ENCODE assay signal across 9 cellular contexts in genomic region chrX:49915352-49916222, GRCh38. TPM values are rescaled to one million over a fixed set of nuclear protein-coding genes. Genes with fewer than 3 reads are reported as not detected.
DNase-seq lines count a peak whose midpoint lies in the region; ATAC-seq and TF ChIP-seq lines count a peak whose summit lies in the region.
"Had no signal": no experiment of that assay in that cellular context is flagged by ENCODE, and none has a peak within 500 bp of the region (broad histone marks: within the 10 kb centered on the region; RNA-seq: fewer than 3 reads in every experiment).

No MANE protein-coding gene starts in this region.

- H3K4me3 Mint-ChIP-seq in T-helper 17 cell = no peak overlapping the region
- no peak overlapping the region for H3K4me3 Mint-ChIP-seq in stimulated activated memory B cell treated with anti-CD40 and anti-IgM and Interleukin-4, amounts not matched to agents 10 μg/mL and 1 μg/mL and 100 μg/mL, for 72 hours
- H3K4me3 Mint-ChIP-seq: stimulated activated naive CD8-positive, alpha-beta T cell treated with anti-CD3 and anti-CD28 coated beads, Interleukin-15, Interleukin-2, amounts not matched to agents 100 ng/mL and 50 ng/mL, for 24 hours had no signal

- CTCF ChIA-PET in mammary epithelial cell (lab: Charles Lee; ENCODE audit: low non-redundant PET) = interaction anchor here (1.0 kb wide), 1 partner anchor 185 kb away, joined by 5 read pairs; no protein-coding TSS in a partner anchor

- H3K36me3 ChIP-seq in mammary epithelial cell (ENCODE audit: insufficient read depth, low read length) (no peaks in the 10 kb centered on the region), left lung (no peaks in the 10 kb centered on the region)

- BruUV-seq in mammary epithelial cell (replicated peaks; lab: Mats Ljungman, UMichigan) = no TSS peak

- H3K27ac ChIP-seq in mammary epithelial cell (ENCODE audit: insufficient read depth, low read depth, low read length) = no peak overlapping the region
- no peak overlapping the region for H3K27ac ChIP-seq in left lung

- TF ChIP-seq CTCF in mammary epithelial cell (conservative IDR thresholded peaks at IDR 0.05 in 1 of 2, IDR thresholded peaks at IDR 0.05 in 1 of 2; ENCODE audit: extremely low read depth in 1 of 2, insufficient read depth in 1 of 2, low read depth in 1 of 2, low read length in 2 of 2) = peak; percentile 92 to 96
- peak; percentile 73 to 90 for TF ChIP-seq CTCF in left lung (IDR thresholded peaks at IDR 0.05)

- in situ Hi-C loops in mammary epithelial cell (cut with MboI; ENCODE audit: low sequenced_read_pairs in 2 of 2) = loop anchor here (25.0 kb wide), 1 partner anchor 672 kb away; no protein-coding TSS in a partner anchor

- H3K9ac ChIP-seq in mammary epithelial cell (ENCODE audit: insufficient read depth, low read length) = no peak overlapping the region

- 26% methylated on average over 8 of the region's 8 CpGs for WGBS in mammary epithelial cell (ENCODE audit: low coverage, missing lambda C conversion rate)

- no peak overlapping the region for H3K4me2 ChIP-seq in mammary epithelial cell (ENCODE audit: insufficient read depth, low read depth, low read length)

- H3K9me3 ChIP-seq in T-helper 17 cell (ENCODE audit: control insufficient read depth, low read length, poor library complexity, severe bottlenecking) (no peaks in the 10 kb centered on the region), mammary epithelial cell (replicated peaks; ENCODE audit: insufficient read depth, low read length) (no peaks in the 10 kb centered on the region), left lung (no peaks in the 10 kb centered on the region)

- H3K4me3 ChIP-seq in mammary epithelial cell (replicated peaks in 1 of 3; ENCODE audit: insufficient read depth in 1 of 3, low read depth in 2 of 3, low read length in 3 of 3) = no peak overlapping the region
- H3K4me3 ChIP-seq in left lung = no peak overlapping the region

- no peaks in the 10 kb centered on the region for H4K20me1 ChIP-seq in mammary epithelial cell (ENCODE audit: insufficient read depth, low read length)

- no peaks in the 10 kb centered on the region for H3K36me3 Mint-ChIP-seq in T-helper 17 cell (ENCODE audit: low read depth)
- H3K36me3 Mint-ChIP-seq in stimulated activated memory B cell treated with anti-CD40 and anti-IgM and Interleukin-4, amounts not matched to agents 10 μg/mL and 1 μg/mL and 100 μg/mL, for 72 hours = no peaks in the 10 kb centered on the region

- peak; percentile 68 for ATAC-seq in GM21528 (IDR thresholded peaks at IDR 0.05; ENCODE audit: low FRiP score, unreplicated experiment)
- peak; percentile 72 for ATAC-seq in T-helper 17 cell
- ATAC-seq in left lung = peak; percentile 89
- peak; percentile 56 for ATAC-seq in stimulated activated memory B cell treated with anti-CD40 and anti-IgM and Interleukin-4, amounts not matched to agents 10 μg/mL and 1 μg/mL and 100 μg/mL, for 72 hours
- no peak for ATAC-seq in HG03280 (IDR thresholded peaks at IDR 0.05; ENCODE audit: unreplicated experiment)

- no peaks in the 10 kb centered on the region for H3K4me1 ChIP-seq in mammary epithelial cell (ENCODE audit: insufficient read depth, low read length)
- no peaks in the 10 kb centered on the region for H3K4me1 ChIP-seq in left lung

- peaks cover 5% of the 10 kb centered on the region for H3K27me3 ChIP-seq in mammary epithelial cell (ENCODE audit: insufficient read depth, low read length)
- peaks cover 0 to 6% of the 10 kb centered on the region in 2 donors for H3K27me3 ChIP-seq in left lung

- dilution Hi-C loops in mammary epithelial cell (cut with HindIII; ENCODE audit: low sequenced_read_pairs) = no loop called here

- peaks cover under 1% of the 10 kb centered on the region for H3K4me1 Mint-ChIP-seq in T-helper 17 cell
- peaks cover 4% of the 10 kb centered on the region for H3K4me1 Mint-ChIP-seq in stimulated activated memory B cell treated with anti-CD40 and anti-IgM and Interleukin-4, amounts not matched to agents 10 μg/mL and 1 μg/mL and 100 μg/mL, for 72 hours

- H3K79me2 ChIP-seq in mammary epithelial cell (ENCODE audit: insufficient read depth, low read length) = no peaks in the 10 kb centered on the region

- peak; percentile 22 for DNase-seq in Daoy (ENCODE audit: low read depth)
- DNase-seq in NCI-H1105 (lab: John Stamatoyannopoulos, UW) = peak; percentile 1
- peak in 2 of 3 donors; percentile 13 to 25 for DNase-seq in T-helper 17 cell
- DNase-seq in mammary epithelial cell = peak; percentile 43
- peak in 1 of 2 donors; percentile 36 for DNase-seq in left lung

- no peaks in the 10 kb centered on the region for H3K9me3 Mint-ChIP-seq in stimulated activated memory B cell treated with anti-CD40 and anti-IgM and Interleukin-4, amounts not matched to agents 10 μg/mL and 1 μg/mL and 100 μg/mL, for 72 hours
- H3K9me3 Mint-ChIP-seq: stimulated activated naive CD8-positive, alpha-beta T cell treated with anti-CD3 and anti-CD28 coated beads, Interleukin-15, Interleukin-2, amounts not matched to agents 100 ng/mL and 50 ng/mL, for 24 hours had no signal

- no peak overlapping the region for H2AFZ ChIP-seq in mammary epithelial cell (ENCODE audit: low read depth, low read length)

- no peaks in the 10 kb centered on the region for H3K27me3 Mint-ChIP-seq in T-helper 17 cell
- no peaks in the 10 kb centered on the region for H3K27me3 Mint-ChIP-seq in stimulated activated memory B cell treated with anti-CD40 and anti-IgM and Interleukin-4, amounts not matched to agents 10 μg/mL and 1 μg/mL and 100 μg/mL, for 72 hours
- H3K27me3 Mint-ChIP-seq: stimulated activated naive CD8-positive, alpha-beta T cell treated with anti-CD3 and anti-CD28 coated beads, Interleukin-15, Interleukin-2, amounts not matched to agents 100 ng/mL and 50 ng/mL, for 24 hours had no signal

- intact Hi-C loops in mammary epithelial cell (cut with micrococcal nuclease) (loop anchor here (1.0 to 10.0 kb wide), 4 partner anchors 166 to 769 kb away; no protein-coding TSS in a partner anchor), left lung (cut with DNase I) (no loop called here)

- no peak overlapping the region for H3K27ac Mint-ChIP-seq in T-helper 17 cell
- H3K27ac Mint-ChIP-seq in stimulated activated memory B cell treated with anti-CD40 and anti-IgM and Interleukin-4, amounts not matched to agents 10 μg/mL and 1 μg/mL and 100 μg/mL, for 72 hours = no peak overlapping the region
- H3K27ac Mint-ChIP-seq: stimulated activated naive CD8-positive, alpha-beta T cell treated with anti-CD3 and anti-CD28 coated beads, Interleukin-15, Interleukin-2, amounts not matched to agents 100 ng/mL and 50 ng/mL, for 24 hours had no signal

RNA-seq across cellular contexts. Expression of gene CLCN5, which starts 6.8 kb away (rescaled TPM):
- 3.7 and 3.8 TPM in 2 replicates for total RNA-seq in Daoy (2014; rRNA removed; shearing (Covaris generic))
- 1 to 10 TPM; 2.2 to 2.8 TPM for total RNA-seq in T-helper 17 cell
- total RNA-seq in mammary epithelial cell = 10 to 100 TPM in 1 of 2 donors, 1 to 10 TPM in 1; 6.9 to 10.8 TPM
- polyA plus RNA-seq in mammary epithelial cell = 3.2 TPM
- 31.6 TPM for polyA minus RNA-seq in mammary epithelial cell
- total RNA-seq in left lung = 10 to 100 TPM; 14.5 to 19.5 TPM

RNA-seq across cellular contexts. Expression of gene USP27X, which starts 36.3 kb away (rescaled TPM):
- 0.57 and 1.5 TPM in 2 replicates for total RNA-seq in Daoy (2014; rRNA removed; shearing (Covaris generic))
- total RNA-seq in T-helper 17 cell = 1 to 10 TPM; 2.5 to 3.5 TPM
- total RNA-seq in mammary epithelial cell = 1 to 10 TPM; 2.4 to 2.5 TPM
- polyA plus RNA-seq in mammary epithelial cell = 2.7 TPM
- polyA minus RNA-seq in mammary epithelial cell = 2.3 TPM
- 1 to 10 TPM; 3.4 to 3.5 TPM for total RNA-seq in left lung
